ENCODE assay signal across 10 cellular contexts in genomic region chr12:122106891-122107660, GRCh38. TPM values are rescaled to one million over a fixed set of nuclear protein-coding genes. Genes with fewer than 3 reads are reported as not detected.
DNase-seq lines count a peak whose midpoint lies in the region; ATAC-seq and TF ChIP-seq lines count a peak whose summit lies in the region.
"Had no signal": no experiment of that assay in that cellular context is flagged by ENCODE, and none has a peak within 500 bp of the region (broad histone marks: within the 10 kb centered on the region; RNA-seq: fewer than 3 reads in every experiment).

No MANE protein-coding gene starts in this region.

- peaks cover 45% of the 10 kb centered on the region for H4K20me1 ChIP-seq in SK-N-SH (ENCODE audit: insufficient read depth)
- peaks cover 2% of the 10 kb centered on the region for H4K20me1 ChIP-seq in hepatocyte (ENCODE audit: insufficient read depth, poor library complexity, severe bottlenecking)

- H2AFZ ChIP-seq in SK-N-SH (ENCODE audit: low read depth) (no peak overlapping the region), hepatocyte (no peak overlapping the region)

- H3K4me3 ChIP-seq in SK-N-SH (ENCODE audit: low read depth in 2 of 2, low read length in 1 of 2) (no peak overlapping the region), hepatocyte (no peak overlapping the region), uterus (no peak overlapping the region), coronary artery (no peak overlapping the region)

- peaks cover 2 to 33% of the 10 kb centered on the region in 2 experiments; a peak in 3 of 4 replicates for H3K4me1 ChIP-seq in SK-N-SH (ENCODE audit: control insufficient read depth in 1 of 2, insufficient read depth in 2 of 2, low read depth in 1 of 2, low read length in 1 of 2)
- H3K4me1 ChIP-seq in foreskin keratinocyte = peaks cover 33% of the 10 kb centered on the region
- peaks cover 4% of the 10 kb centered on the region for H3K4me1 ChIP-seq in hepatocyte (ENCODE audit: insufficient read depth)
- peaks cover 0 to 22% of the 10 kb centered on the region in 2 donors for H3K4me1 ChIP-seq in uterus

- 72% methylated on average over 13 of the region's 13 CpGs for WGBS in SK-N-SH (ENCODE audit: low lambda C conversion rate)
- WGBS in hepatocyte (ENCODE audit: low lambda C conversion rate, missing lambda C conversion rate) = 85% methylated on average over 13 of the region's 13 CpGs

- H3K4me3 Mint-ChIP-seq in stimulated activated memory B cell treated with anti-CD40 and anti-IgM and Interleukin-4, amounts not matched to agents 10 μg/mL and 1 μg/mL and 100 μg/mL, for 72 hours = no peak overlapping the region

- H3K27me3 Mint-ChIP-seq in stimulated activated memory B cell treated with anti-CD40 and anti-IgM and Interleukin-4, amounts not matched to agents 10 μg/mL and 1 μg/mL and 100 μg/mL, for 72 hours = no peaks in the 10 kb centered on the region

- no peaks in the 10 kb centered on the region for H3K27me3 ChIP-seq in SK-N-SH (ENCODE audit: insufficient read depth)
- H3K27me3 ChIP-seq in foreskin keratinocyte = no peaks in the 10 kb centered on the region
- H3K27me3 ChIP-seq in hepatocyte = no peaks in the 10 kb centered on the region
- H3K27me3 ChIP-seq in uterus = no peaks in the 10 kb centered on the region

- peak overlapping the region; percentile 47 for H3K27ac Mint-ChIP-seq in stimulated activated memory B cell treated with anti-CD40 and anti-IgM and Interleukin-4, amounts not matched to agents 10 μg/mL and 1 μg/mL and 100 μg/mL, for 72 hours

- no peaks in the 10 kb centered on the region for H3K9me3 Mint-ChIP-seq in stimulated activated memory B cell treated with anti-CD40 and anti-IgM and Interleukin-4, amounts not matched to agents 10 μg/mL and 1 μg/mL and 100 μg/mL, for 72 hours

- intact Hi-C loops in uterus (cut with DNase I; ENCODE audit: low total_unique reads) = no loop called here

- TF ChIP-seq RAD21 in SK-N-SH (IDR thresholded peaks at IDR 0.05; ENCODE audit: low read length) = no peak

- H3K9ac ChIP-seq in SK-N-SH = peak overlapping the region; percentile 26; the same call in 1 of the 2 replicates
- H3K9ac ChIP-seq: KMS-11 had no signal

- ATAC-seq in foreskin keratinocyte = peak; percentile 46
- no peak for ATAC-seq in stimulated activated memory B cell treated with anti-CD40 and anti-IgM and Interleukin-4, amounts not matched to agents 10 μg/mL and 1 μg/mL and 100 μg/mL, for 72 hours

- no peak for TF ChIP-seq EP300 in SK-N-SH (IDR thresholded peaks at IDR 0.05; ENCODE audit: borderline replicate concordance in 1 of 2, low read depth in 1 of 2, low read length in 1 of 2)

- H3K4me2 ChIP-seq in SK-N-SH (peak overlapping the region; percentile 54), hepatocyte (no peak overlapping the region)
- H3K4me2 ChIP-seq: KMS-11 had no signal

- TF ChIP-seq CTCF in SK-N-SH (IDR thresholded peaks at IDR 0.05) (no peak), foreskin keratinocyte (conservative IDR thresholded peaks at IDR 0.05) (no peak), hepatocyte (IDR thresholded peaks at IDR 0.05; ENCODE audit: poor library complexity) (no peak), uterus (IDR thresholded peaks at IDR 0.05) (no peak), coronary artery (IDR thresholded peaks at IDR 0.05) (no peak)

- POLR2A ChIA-PET in SK-N-SH (lab: Yijun Ruan, JAX) = no interaction called here

- H3K9me3 ChIP-seq in SK-N-SH (no peaks in the 10 kb centered on the region), hepatocyte (ENCODE audit: low read depth) (no peaks in the 10 kb centered on the region), uterus (no peaks in the 10 kb centered on the region)

- H3K36me3 Mint-ChIP-seq in stimulated activated memory B cell treated with anti-CD40 and anti-IgM and Interleukin-4, amounts not matched to agents 10 μg/mL and 1 μg/mL and 100 μg/mL, for 72 hours = peaks cover 3% of the 10 kb centered on the region

- CTCF ChIA-PET in SK-N-SH (lab: Yijun Ruan, JAX) = interaction anchor here (1.0 to 7.1 kb wide), 4 partner anchors 16 to 84 kb away, joined by 3 to 34 read pairs (median 11); no protein-coding TSS in a partner anchor

- peaks cover 19% of the 10 kb centered on the region for H3F3A ChIP-seq in SK-N-SH (replicated peaks; ENCODE audit: insufficient read depth)

- no peak for TF ChIP-seq POLR2A in uterus (IDR thresholded peaks at IDR 0.05)

- H3K27ac ChIP-seq in SK-N-SH (ENCODE audit: low read depth in 2 of 2, low read length in 1 of 2) = peak overlapping the region in 1 of 2 experiments; percentile 83; a peak in 2 of 4 replicates
- H3K27ac ChIP-seq in foreskin keratinocyte = peak overlapping the region; percentile 82
- no peak overlapping the region for H3K27ac ChIP-seq in hepatocyte
- H3K27ac ChIP-seq in uterus = peak overlapping the region in 1 of 2 donors; percentile 13
- no peak overlapping the region for H3K27ac ChIP-seq in coronary artery
- H3K27ac ChIP-seq: KMS-11 had no signal

- DNase-seq in NCI-H2227 (lab: John Stamatoyannopoulos, UW; ENCODE audit: unreplicated experiment) (peak; percentile 52), NCI-H2227 treated with DMSO at 0.1 percent for 48 hours (lab: John Stamatoyannopoulos, UW) (no peak), SK-N-SH (no peak), foreskin keratinocyte (peak in 1 of 2 donors; percentile 62), hepatocyte (ENCODE audit: low spot score) (no peak), uterus (no peak), coronary artery (ENCODE audit: low spot score) (no peak)
- DNase-seq: 8988T had no signal

- H3K36me3 ChIP-seq in SK-N-SH (replicated peaks in 1 of 2; ENCODE audit: control insufficient read depth in 1 of 2, insufficient read depth in 2 of 2, low read length in 1 of 2) (no peaks in the 10 kb centered on the region), hepatocyte (replicated peaks; ENCODE audit: insufficient read depth, low read depth) (no peaks in the 10 kb centered on the region), uterus (no peaks in the 10 kb centered on the region)

- H3K9me2 ChIP-seq in SK-N-SH = no peaks in the 10 kb centered on the region
- no peaks in the 10 kb centered on the region for H3K9me2 ChIP-seq in hepatocyte (replicated peaks; ENCODE audit: insufficient read depth)

- peaks cover 98% of the 10 kb centered on the region for H3K79me2 ChIP-seq in SK-N-SH (ENCODE audit: insufficient read depth)
- H3K79me2 ChIP-seq in hepatocyte = peaks cover 88% of the 10 kb centered on the region

- H3K4me1 Mint-ChIP-seq in stimulated activated memory B cell treated with anti-CD40 and anti-IgM and Interleukin-4, amounts not matched to agents 10 μg/mL and 1 μg/mL and 100 μg/mL, for 72 hours = peaks cover 62% of the 10 kb centered on the region

TF ChIP-seq in SK-N-SH, 30 proteins besides CTCF, POLR2A, EP300 and RAD21:
- TF ChIP-seq, protein P1, sequence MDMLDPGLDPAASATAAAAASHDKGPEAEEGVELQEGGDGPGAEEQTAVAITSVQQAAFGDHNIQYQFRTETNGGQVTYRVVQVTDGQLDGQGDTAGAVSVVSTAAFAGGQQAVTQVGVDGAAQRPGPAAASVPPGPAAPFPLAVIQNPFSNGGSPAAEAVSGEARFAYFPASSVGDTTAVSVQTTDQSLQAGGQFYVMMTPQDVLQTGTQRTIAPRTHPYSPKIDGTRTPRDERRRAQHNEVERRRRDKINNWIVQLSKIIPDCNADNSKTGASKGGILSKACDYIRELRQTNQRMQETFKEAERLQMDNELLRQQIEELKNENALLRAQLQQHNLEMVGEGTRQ (IDR thresholded peaks at IDR 0.05; ENCODE audit: borderline replicate concordance, low read depth, low read length) = no peak
- TF ChIP-seq IRF3 (IDR thresholded peaks at IDR 0.05; ENCODE audit: low read depth, low read length) (no peak), FOSL2 (IDR thresholded peaks at IDR 0.05; ENCODE audit: borderline replicate concordance, low read depth) (peak; percentile 63; the same call in 1 of the 2 replicates)
- TF ChIP-seq, protein P2, sequence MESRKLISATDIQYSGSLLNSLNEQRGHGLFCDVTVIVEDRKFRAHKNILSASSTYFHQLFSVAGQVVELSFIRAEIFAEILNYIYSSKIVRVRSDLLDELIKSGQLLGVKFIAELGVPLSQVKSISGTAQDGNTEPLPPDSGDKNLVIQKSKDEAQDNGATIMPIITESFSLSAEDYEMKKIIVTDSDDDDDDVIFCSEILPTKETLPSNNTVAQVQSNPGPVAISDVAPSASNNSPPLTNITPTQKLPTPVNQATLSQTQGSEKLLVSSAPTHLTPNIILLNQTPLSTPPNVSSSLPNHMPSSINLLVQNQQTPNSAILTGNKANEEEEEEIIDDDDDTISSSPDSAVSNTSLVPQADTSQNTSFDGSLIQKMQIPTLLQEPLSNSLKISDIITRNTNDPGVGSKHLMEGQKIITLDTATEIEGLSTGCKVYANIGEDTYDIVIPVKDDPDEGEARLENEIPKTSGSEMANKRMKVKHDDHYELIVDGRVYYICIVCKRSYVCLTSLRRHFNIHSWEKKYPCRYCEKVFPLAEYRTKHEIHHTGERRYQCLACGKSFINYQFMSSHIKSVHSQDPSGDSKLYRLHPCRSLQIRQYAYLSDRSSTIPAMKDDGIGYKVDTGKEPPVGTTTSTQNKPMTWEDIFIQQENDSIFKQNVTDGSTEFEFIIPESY (IDR thresholded peaks at IDR 0.05; ENCODE audit: borderline replicate concordance, low read depth) = no peak
TF ChIP-seq in SK-N-SH: peak in this region for 1.

RNA-seq across cellular contexts. Expression of gene MLXIP, which starts 28.5 kb away (rescaled TPM):
- polyA plus RNA-seq in SK-N-SH (2012; rRNA removed) (6.8 and 11.0 TPM in 2 replicates), foreskin keratinocyte (12.5 and 13.5 TPM in 2 replicates), hepatocyte (33.1 and 39.4 TPM in 2 replicates)
- polyA plus RNA-seq in SK-N-SH (2012; cell fraction: cytosol; rRNA removed) = 6.8 and 9.2 TPM in 2 replicates
- 42.6 and 43.4 TPM in 2 replicates for polyA plus RNA-seq in SK-N-SH (2012; cell fraction: nucleus; rRNA removed)
- total RNA-seq in foreskin keratinocyte (19.2 and 24.2 TPM in 2 replicates), hepatocyte (5.6 and 11.5 TPM in 2 replicates), uterus (10 to 100 TPM; 21.5 to 88.7 (median 24.7) TPM)
